Comparison of ENCODE assay signal across 24 cellular contexts in the genomic region with DNA sequence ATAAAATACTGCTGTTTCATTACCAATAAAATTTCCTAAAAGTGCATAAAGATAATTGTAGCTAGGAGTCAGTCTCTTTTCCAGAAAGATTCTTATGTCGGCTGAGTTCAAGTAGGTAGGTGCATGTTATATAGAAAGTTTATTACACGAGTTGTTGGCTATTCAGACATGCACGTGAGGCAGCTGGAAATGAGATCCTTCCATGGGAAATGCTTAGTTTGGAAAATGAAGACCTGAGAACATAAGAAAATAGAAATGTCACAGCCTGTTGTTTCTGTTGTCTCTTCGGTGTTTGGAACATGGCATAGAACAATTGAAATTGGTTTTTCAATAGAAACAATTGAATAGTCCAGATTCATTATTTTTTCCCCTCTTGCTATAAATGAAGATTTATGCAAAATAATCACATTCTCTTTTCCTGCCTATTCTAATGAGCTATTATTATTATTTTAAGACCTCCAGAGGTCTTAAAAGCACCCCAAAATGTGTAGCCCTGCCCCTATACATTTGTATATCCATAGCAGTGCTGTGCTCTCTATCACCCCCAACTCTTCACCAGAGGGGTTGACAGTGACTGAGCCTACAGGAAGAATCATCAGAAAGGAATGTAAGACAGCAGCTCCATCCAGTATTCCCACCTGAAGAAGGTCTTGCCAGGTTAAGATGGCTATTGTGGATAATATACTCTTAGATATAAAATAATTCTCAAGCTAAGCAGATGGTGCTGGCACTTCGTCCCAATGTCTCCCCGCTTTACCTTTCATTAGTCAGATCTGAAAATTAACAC.
DNase-seq lines count a peak whose midpoint lies in the region; ATAC-seq, FAIRE-seq and TF ChIP-seq lines count a peak whose summit lies in the region.
"Had no signal": no experiment of that assay in that cellular context is flagged by ENCODE, and none has a peak within 500 bp of the region (broad histone marks: within the 10 kb centered on the region; RNA-seq: fewer than 3 reads in every experiment).

No MANE protein-coding gene starts in this region.

- peak overlapping the region in 4 of 6 donors; percentile 39 to 86 (median 60) for H3K27ac Mint-ChIP-seq in naive B cell
- H3K27ac Mint-ChIP-seq: activated naive CD8-positive, alpha-beta T cell treated with anti-CD3 and anti-CD28 coated beads for 36 hours; H9 had no signal

- H3K27ac ChIP-seq in DOHH2 (ENCODE audit: low read depth, low read length) (no peak overlapping the region), OCI-LY3 (ENCODE audit: low read length) (no peak overlapping the region), spleen (no peak overlapping the region), small intestine (ENCODE audit: low read depth in 1 of 2, low read length in 1 of 2) (no peak overlapping the region)
- H3K27ac ChIP-seq: tibial artery had no signal

- H3K4me1 ChIP-seq in DOHH2 (ENCODE audit: control insufficient read depth, low read length) (peaks cover 33% of the 10 kb centered on the region), OCI-LY3 (ENCODE audit: low read length) (peaks cover 76% of the 10 kb centered on the region), spleen (peaks cover 10 to 59% (median 18%) of the 10 kb centered on the region in 6 donors), small intestine (ENCODE audit: control insufficient read depth in 2 of 2, insufficient read depth in 1 of 2, low read depth in 1 of 2, low read length in 1 of 2) (peaks cover 0 to 4% of the 10 kb centered on the region in 2 donors)

- no peak for ATAC-seq in naive B cell (ENCODE audit: low read depth in 2 of 2)
- no peak for ATAC-seq in HG02938 (IDR thresholded peaks at IDR 0.05; ENCODE audit: unreplicated experiment)
- ATAC-seq: stimulated activated naive CD8-positive, alpha-beta T cell treated with anti-CD3 and anti-CD28 coated beads, Interleukin-15, Interleukin-2, amounts not matched to agents 100 U/mL and 50 U/mL, for 24 hours had no signal

- H3K36me3 ChIP-seq in DOHH2 (ENCODE audit: control insufficient read depth, low read length), result no peaks in the 10 kb centered on the region
- no peaks in the 10 kb centered on the region for H3K36me3 ChIP-seq in OCI-LY3 (replicated peaks; ENCODE audit: low read depth, low read length)
- H3K36me3 ChIP-seq in spleen, result no peaks in the 10 kb centered on the region
- no peaks in the 10 kb centered on the region for H3K36me3 ChIP-seq in small intestine (ENCODE audit: control insufficient read depth in 2 of 2, insufficient read depth in 2 of 2, low read length in 2 of 2)
- H3K36me3 ChIP-seq: MG63, tibial artery had no signal

- H3K4me2 ChIP-seq in DOHH2 (ENCODE audit: low read length) (0 out of 2 replicates have a peak overlapping the region, but pooled peaks have one; percentile 9), OCI-LY3 (ENCODE audit: low read length) (peak overlapping the region; percentile 83)

- H3K9ac ChIP-seq in OCI-LY3 (ENCODE audit: low read length), result no peak overlapping the region

- H3K9me3 Mint-ChIP-seq in naive B cell, result no peaks in the 10 kb centered on the region
- H3K9me3 Mint-ChIP-seq: activated naive CD8-positive, alpha-beta T cell treated with anti-CD3 and anti-CD28 coated beads for 36 hours; H9 had no signal

- H3K4me3 Mint-ChIP-seq in naive B cell, result peak overlapping the region in 3 of 8 donors; percentile 8 to 46 (median 21)
- H3K4me3 Mint-ChIP-seq: activated naive CD8-positive, alpha-beta T cell treated with anti-CD3 and anti-CD28 coated beads for 36 hours; H9 had no signal

- H3K27me3 Mint-ChIP-seq in naive B cell, result no peaks in the 10 kb centered on the region
- H3K27me3 Mint-ChIP-seq: activated naive CD8-positive, alpha-beta T cell treated with anti-CD3 and anti-CD28 coated beads for 36 hours had no signal

- TF ChIP-seq CTCF in DOHH2 (IDR thresholded peaks at IDR 0.05; ENCODE audit: low read depth, low read length, poor library complexity, severe bottlenecking), result no peak
- no peak for TF ChIP-seq CTCF in OCI-LY3 (IDR thresholded peaks at IDR 0.05; ENCODE audit: low read depth, low read length)
- no peak for TF ChIP-seq CTCF in spleen (IDR thresholded peaks at IDR 0.05 in 8 of 11, conservative IDR thresholded peaks at IDR 0.05 in 3 of 11)

- no peak for TF ChIP-seq POLR2A in spleen (IDR thresholded peaks at IDR 0.05)

- no peaks in the 10 kb centered on the region for H3K9me2 ChIP-seq in DOHH2 (replicated peaks; ENCODE audit: control insufficient read depth, low read length)

- H3F3A ChIP-seq in DOHH2 (ENCODE audit: control insufficient read depth, insufficient read depth), result no peaks in the 10 kb centered on the region

- WGBS in spleen, 5 donors, result 91 to 94% (median 92%) methylated on average over 6 of the region's 6 CpGs
- 91 to 95% (median 92%) methylated on average over 6 of the region's 6 CpGs for WGBS in small intestine, 3 donors

- H3K79me2 ChIP-seq in DOHH2 (ENCODE audit: control insufficient read depth, low read length), result no peaks in the 10 kb centered on the region
- peaks cover 11% of the 10 kb centered on the region; the same call in 1 of the 2 replicates for H3K79me2 ChIP-seq in OCI-LY3 (ENCODE audit: low read length)

- H3K36me3 Mint-ChIP-seq in naive B cell, result no peaks in the 10 kb centered on the region

- H2AFZ ChIP-seq in OCI-LY3 (ENCODE audit: low read depth, low read length), result no peak overlapping the region

- no peaks in the 10 kb centered on the region for H4K20me1 ChIP-seq in DOHH2 (ENCODE audit: control insufficient read depth, insufficient read depth, low read depth, low read length)
- no peaks in the 10 kb centered on the region for H4K20me1 ChIP-seq in OCI-LY3 (ENCODE audit: insufficient read depth, low read length)

- no peak overlapping the region for H3K4me3 ChIP-seq in DOHH2 (ENCODE audit: low read length)
- H3K4me3 ChIP-seq in OCI-LY3 (ENCODE audit: low read length), result no peak overlapping the region
- H3K4me3 ChIP-seq in spleen, result no peak overlapping the region
- no peak overlapping the region for H3K4me3 ChIP-seq in small intestine (ENCODE audit: low read depth in 1 of 2, low read length in 2 of 2)
- H3K4me3 ChIP-seq: MG63, tibial artery had no signal

- H3K9me3 ChIP-seq in DOHH2 (ENCODE audit: control insufficient read depth, insufficient read depth, low read length) (no peaks in the 10 kb centered on the region), OCI-LY3 (ENCODE audit: insufficient read depth, low read length) (no peaks in the 10 kb centered on the region), spleen (no peaks in the 10 kb centered on the region), small intestine (ENCODE audit: control insufficient read depth, low read depth) (no peaks in the 10 kb centered on the region)
- H3K9me3 ChIP-seq: MG63, tibial artery had no signal

- peaks cover 6% of the 10 kb centered on the region; the same call in 1 of the 2 replicates for H3K27me3 ChIP-seq in DOHH2 (ENCODE audit: control insufficient read depth, low read length)
- H3K27me3 ChIP-seq in OCI-LY3 (ENCODE audit: low read depth, low read length), result no peaks in the 10 kb centered on the region
- H3K27me3 ChIP-seq in spleen (replicated peaks in 1 of 7), result no peaks in the 10 kb centered on the region
- no peaks in the 10 kb centered on the region for H3K27me3 ChIP-seq in small intestine (ENCODE audit: control insufficient read depth in 2 of 2, insufficient read depth in 2 of 2, low read length in 2 of 2)
- H3K27me3 ChIP-seq: MG63, tibial artery had no signal

- intact Hi-C loops in spleen (cut with DNase I; ENCODE audit: low total_unique reads), result no loop called here

- FAIRE-seq in small intestine (lab: Jason Lieb, UNC), result no peak
- FAIRE-seq: astrocyte had no signal

- DNase-seq in dermis blood vessel endothelial cell, result peak; percentile 41
- no peak for DNase-seq in naive B cell
- DNase-seq in central memory CD4-positive, alpha-beta T cell, result no peak
- DNase-seq in spleen, result no peak
- no peak for DNase-seq in small intestine
- DNase-seq: ACHN; activated CD4-positive, alpha-beta T cell treated with anti-CD3 and anti-CD28 coated beads for 1 hour; activated naive CD8-positive, alpha-beta T cell treated with anti-CD3 and anti-CD28 coated beads for 36 hours; Calu3; effector memory CD4-positive, alpha-beta T cell; H9; kidney glomerular epithelial cell; MG63; NCI-H1436 treated with DMSO at 0.1 percent for 48 hours; NCI-H2171 treated with DMSO at 0.1 percent for 48 hours; NCI-H524 treated with DMSO at 0.1 percent for 48 hours; retina; stimulated activated CD4-positive, alpha-beta T cell treated with anti-CD3 and anti-CD28 coated beads, Interleukin-4, amount 100 ng/mL, for 1 hour; stimulated activated naive CD8-positive, alpha-beta T cell treated with anti-CD3 and anti-CD28 coated beads, Interleukin-15, Interleukin-2, amounts not matched to agents 100 U/mL and 50 U/mL, for 24 hours; tibial artery had no signal

- peaks cover 22 to 67% (median 28%) of the 10 kb centered on the region in 3 donors for H3K4me1 Mint-ChIP-seq in naive B cell
